Comparison of ENCODE assay signal across 2 cellular contexts in the genomic region with DNA sequence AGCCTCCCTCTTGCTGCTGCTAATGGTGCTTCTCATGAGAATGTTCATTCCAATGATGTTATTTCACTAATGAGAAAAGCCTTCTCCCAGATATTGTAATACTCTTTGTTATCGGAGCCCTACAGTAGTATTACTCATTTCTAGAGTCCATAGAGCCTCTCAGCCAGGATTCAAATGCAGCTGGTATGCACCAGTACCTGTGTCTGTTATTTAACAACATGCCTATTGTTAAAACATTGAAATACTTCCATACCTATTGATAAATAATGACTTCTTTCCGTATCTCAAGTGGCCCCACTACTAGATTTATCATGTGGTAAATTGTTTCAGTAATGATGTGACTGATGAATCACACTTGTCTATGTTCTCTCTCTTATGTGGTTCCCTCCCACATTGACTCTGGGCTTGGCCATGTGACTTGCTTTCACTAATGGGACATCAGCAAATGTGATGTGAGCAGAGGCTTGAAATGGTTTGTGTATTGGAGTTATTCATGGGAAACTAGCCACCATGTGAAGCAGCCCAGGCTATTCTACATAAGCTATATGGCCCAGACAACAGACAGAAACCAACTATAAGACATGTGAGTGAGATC.
A peak's percentile ranks its signal among the peaks of the same experiment; 100 is the strongest.
TF ChIP-seq lines count a peak whose summit lies in the region.

No MANE protein-coding gene starts in this region.

TF ChIP-seq in A549, 52 proteins besides CTCF, POLR2A, EP300 and RAD21:
- TF ChIP-seq TP53 (CRISPR knock-in tag; IDR thresholded peaks at IDR 0.05) (no peak), ZSCAN20 (CRISPR knock-in tag; IDR thresholded peaks at IDR 0.05) (no peak), HOXB13 (CRISPR knock-in tag; IDR thresholded peaks at IDR 0.05; ENCODE audit: low read depth) (no peak), EHMT2 (IDR thresholded peaks at IDR 0.05; ENCODE audit: low read depth) (no peak)
- TF ChIP-seq, protein P1, sequence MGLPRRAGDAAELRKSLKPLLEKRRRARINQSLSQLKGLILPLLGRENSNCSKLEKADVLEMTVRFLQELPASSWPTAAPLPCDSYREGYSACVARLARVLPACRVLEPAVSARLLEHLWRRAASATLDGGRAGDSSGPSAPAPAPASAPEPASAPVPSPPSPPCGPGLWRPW (IDR thresholded peaks at IDR 0.05) = no peak

TF ChIP-seq in K562, 482 proteins besides CTCF, POLR2A, EP300 and RAD21:
- TF ChIP-seq, protein P2, sequence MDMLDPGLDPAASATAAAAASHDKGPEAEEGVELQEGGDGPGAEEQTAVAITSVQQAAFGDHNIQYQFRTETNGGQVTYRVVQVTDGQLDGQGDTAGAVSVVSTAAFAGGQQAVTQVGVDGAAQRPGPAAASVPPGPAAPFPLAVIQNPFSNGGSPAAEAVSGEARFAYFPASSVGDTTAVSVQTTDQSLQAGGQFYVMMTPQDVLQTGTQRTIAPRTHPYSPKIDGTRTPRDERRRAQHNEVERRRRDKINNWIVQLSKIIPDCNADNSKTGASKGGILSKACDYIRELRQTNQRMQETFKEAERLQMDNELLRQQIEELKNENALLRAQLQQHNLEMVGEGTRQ (CRISPR knock-in tag; IDR thresholded peaks at IDR 0.05) = peak; percentile 19; the same call in 1 of the 2 replicates
- TF ChIP-seq SAFB2 (IDR thresholded peaks at IDR 0.05; ENCODE audit: borderline replicate concordance, low read depth, low read length, severe bottlenecking) (no peak), ZNF583 (CRISPR knock-in tag; IDR thresholded peaks at IDR 0.05) (no peak), FOSL1 (tag; conservative IDR thresholded peaks at IDR 0.05) (peak; percentile 41; the same call in 1 of the 2 replicates)
- TF ChIP-seq, protein P3, sequence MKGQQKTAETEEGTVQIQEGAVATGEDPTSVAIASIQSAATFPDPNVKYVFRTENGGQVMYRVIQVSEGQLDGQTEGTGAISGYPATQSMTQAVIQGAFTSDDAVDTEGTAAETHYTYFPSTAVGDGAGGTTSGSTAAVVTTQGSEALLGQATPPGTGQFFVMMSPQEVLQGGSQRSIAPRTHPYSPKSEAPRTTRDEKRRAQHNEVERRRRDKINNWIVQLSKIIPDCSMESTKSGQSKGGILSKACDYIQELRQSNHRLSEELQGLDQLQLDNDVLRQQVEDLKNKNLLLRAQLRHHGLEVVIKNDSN (CRISPR knock-in tag; IDR thresholded peaks at IDR 0.05) = peak; percentile 50; the same call in 1 of the 2 replicates
